1 cellular context compared by ENCODE assay signal in the genomic region with DNA sequence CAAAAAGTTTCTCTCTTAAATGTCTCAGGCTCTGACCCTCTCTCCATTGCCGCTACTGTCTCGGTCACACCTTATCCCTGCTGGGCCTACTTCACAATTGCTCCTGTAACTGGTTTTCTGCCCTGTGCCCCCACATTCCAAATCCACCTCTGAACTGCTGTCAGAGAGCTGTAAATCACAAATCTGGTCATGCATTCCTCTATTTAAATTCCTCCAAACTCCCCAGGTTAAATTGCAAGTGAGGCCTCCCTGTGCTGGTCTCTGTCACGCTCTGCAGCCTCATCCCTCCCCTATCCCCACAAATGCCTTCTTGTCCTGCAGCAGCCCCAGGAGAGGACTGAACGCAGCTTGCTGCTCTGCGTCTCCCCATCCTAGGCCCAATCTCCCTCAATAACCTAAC.
TF ChIP-seq lines count a peak whose summit lies in the region.

No MANE protein-coding gene starts in this region.

TF ChIP-seq in H1, 55 proteins besides CTCF, POLR2A, EP300 and RAD21:
- TF ChIP-seq, protein P1, sequence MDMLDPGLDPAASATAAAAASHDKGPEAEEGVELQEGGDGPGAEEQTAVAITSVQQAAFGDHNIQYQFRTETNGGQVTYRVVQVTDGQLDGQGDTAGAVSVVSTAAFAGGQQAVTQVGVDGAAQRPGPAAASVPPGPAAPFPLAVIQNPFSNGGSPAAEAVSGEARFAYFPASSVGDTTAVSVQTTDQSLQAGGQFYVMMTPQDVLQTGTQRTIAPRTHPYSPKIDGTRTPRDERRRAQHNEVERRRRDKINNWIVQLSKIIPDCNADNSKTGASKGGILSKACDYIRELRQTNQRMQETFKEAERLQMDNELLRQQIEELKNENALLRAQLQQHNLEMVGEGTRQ (IDR thresholded peaks at IDR 0.05; ENCODE audit: low read length): no peak
- TF ChIP-seq MAFK (IDR thresholded peaks at IDR 0.05; ENCODE audit: low read depth, low read length): no peak
- no peak for TF ChIP-seq NANOG (IDR thresholded peaks at IDR 0.05; ENCODE audit: insufficient read depth, low read depth, low read length, poor library complexity, severe bottlenecking)
- no peak for TF ChIP-seq TCF12 (IDR thresholded peaks at IDR 0.05; ENCODE audit: low read depth, low read length)
- no peak for TF ChIP-seq EZH2 (IDR thresholded peaks at IDR 0.05; ENCODE audit: low read depth, low read length, severe bottlenecking)
- no peak for TF ChIP-seq SIX5 (IDR thresholded peaks at IDR 0.05; ENCODE audit: low read depth, low read length)
- no peak for TF ChIP-seq BRCA1 (IDR thresholded peaks at IDR 0.05; ENCODE audit: low read depth, low read length)
- TF ChIP-seq POU5F1 (IDR thresholded peaks at IDR 0.05; ENCODE audit: low read depth, low read length): no peak
- TF ChIP-seq, protein P2, sequence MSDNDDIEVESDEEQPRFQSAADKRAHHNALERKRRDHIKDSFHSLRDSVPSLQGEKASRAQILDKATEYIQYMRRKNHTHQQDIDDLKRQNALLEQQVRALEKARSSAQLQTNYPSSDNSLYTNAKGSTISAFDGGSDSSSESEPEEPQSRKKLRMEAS (IDR thresholded peaks at IDR 0.05): no peak
TF ChIP-seq in H1: peak in this region for 0.
